ENCODE assay signal across 18 cellular contexts in genomic region chr5:74384851-74385250, GRCh38.
DNase-seq lines count a peak whose midpoint lies in the region; ATAC-seq and TF ChIP-seq lines count a peak whose summit lies in the region.
"Had no signal": no experiment of that assay in that cellular context is flagged by ENCODE, and none has a peak within 500 bp of the region (broad histone marks: within the 10 kb centered on the region; RNA-seq: fewer than 3 reads in every experiment).

No MANE protein-coding gene starts in this region.

- H3K4me2 ChIP-seq in PC-9, result no peak overlapping the region

- POLR2A ChIA-PET in PC-9 (lab: Charles Lee; ENCODE audit: unreplicated experiment), result interaction anchor here (0.6 kb wide), 1 partner anchor 87 kb away, joined by 3 read pairs; no protein-coding TSS in a partner anchor

- H3K9me3 ChIP-seq in PC-9 (ENCODE audit: insufficient read depth, low read depth), result no peaks in the 10 kb centered on the region
- H3K9me3 ChIP-seq: testis had no signal

- CTCF ChIA-PET in PC-9 (lab: Charles Lee), result no interaction called here

- peaks cover 51% of the 10 kb centered on the region for H3K4me1 ChIP-seq in PC-9 (replicated peaks; ENCODE audit: insufficient read depth)

- no peaks in the 10 kb centered on the region for H3K36me3 ChIP-seq in PC-9 (ENCODE audit: low read depth)

- no peak for ATAC-seq in HG02763 (IDR thresholded peaks at IDR 0.05; ENCODE audit: unreplicated experiment)

- H4K20me1 ChIP-seq in PC-9 (ENCODE audit: insufficient read depth), result no peaks in the 10 kb centered on the region

- peak; percentile 81 for DNase-seq in DMS 273 (lab: John Stamatoyannopoulos, UW; ENCODE audit: unreplicated experiment)
- DNase-seq in M059J (ENCODE audit: low read depth), result peak; percentile 47
- peak; percentile 20 for DNase-seq in amniotic epithelial cell (ENCODE audit: low read depth)
- peak; percentile 68 for DNase-seq in left kidney (ENCODE audit: low read depth, low spot score)
- no peak for DNase-seq in PC-9
- DNase-seq in SHP77 (lab: John Stamatoyannopoulos, UW), result no peak
- no peak for DNase-seq in MV-4-11 (lab: John Stamatoyannopoulos, UW)
- DNase-seq: activated CD4-positive, CD25-positive, alpha-beta regulatory T cell; activated effector memory CD4-positive, alpha-beta T cell treated with Interleukin-2 at 50 U/mL for 16 hours; amygdala; H7; NCI-H1930; occipital lobe; stimulated activated CD4-positive, alpha-beta T cell treated with anti-CD3 and anti-CD28 coated beads, Interleukin-4, amount 100 ng/mL, for 4 hours; testis had no signal

- no peak for TF ChIP-seq CTCF in PC-9 (conservative IDR thresholded peaks at IDR 0.05)

- H3K27ac ChIP-seq in PC-9, result no peak overlapping the region
- H3K27ac ChIP-seq: epithelial cell of prostate, skin epidermis, testis had no signal

- intact Hi-C loops in PC-9 (cut with micrococcal nuclease; ENCODE audit: unreplicated experiment), result no loop called here

- H3K4me3 ChIP-seq in PC-9, result no peak overlapping the region
- H3K4me3 ChIP-seq: skin epidermis, testis had no signal

- no TSS peak for BruUV-seq in PC-9 (replicated peaks; lab: Mats Ljungman, UMichigan)

- H2AFZ ChIP-seq in PC-9, result no peak overlapping the region

- peaks cover 14% of the 10 kb centered on the region; the same call in 1 of the 2 replicates for H3F3A ChIP-seq in PC-9 (ENCODE audit: insufficient read depth, low read depth)

- H3K27me3 ChIP-seq in PC-9 (ENCODE audit: insufficient read depth, low read depth), result no peaks in the 10 kb centered on the region
- H3K27me3 ChIP-seq: testis had no signal

- H3K9me2 ChIP-seq in PC-9 (ENCODE audit: insufficient read depth), result no peaks in the 10 kb centered on the region

- no peaks in the 10 kb centered on the region for H3K79me2 ChIP-seq in PC-9 (ENCODE audit: low read depth)

Comparison
In these comparisons a context has a peak if more than half of its experiments do, and no peak if none do; other contexts are left out.
1. DNase-seq: peak in DMS 273 (single experiment), M059J (single experiment), amniotic epithelial cell (single experiment) and left kidney (single experiment); none in PC-9 (0 of 2), SHP77 (0 of 2) and MV-4-11 (single experiment).